ENCODE assay signal across 25 cellular contexts in genomic region chr18:9738266-9738969, GRCh38. TPM values are rescaled to one million over a fixed set of nuclear protein-coding genes. Genes with fewer than 3 reads are reported as not detected.
DNase-seq lines count a peak whose midpoint lies in the region; ATAC-seq and TF ChIP-seq lines count a peak whose summit lies in the region.
"Had no signal": no experiment of that assay in that cellular context is flagged by ENCODE, and none has a peak within 500 bp of the region (broad histone marks: within the 10 kb centered on the region; RNA-seq: fewer than 3 reads in every experiment).

No MANE protein-coding gene starts in this region.

- TF ChIP-seq CTCF in Caco-2 (IDR thresholded peaks at IDR 0.05; ENCODE audit: insufficient read depth in 1 of 2, low read depth in 1 of 2, low read length in 1 of 2, severe bottlenecking in 1 of 2, unreplicated experiment in 1 of 2) (no peak), Panc1 (IDR thresholded peaks at IDR 0.05) (no peak), endodermal cell (conservative IDR thresholded peaks at IDR 0.05) (no peak)

- no peaks in the 10 kb centered on the region for H3K27me3 ChIP-seq in Caco-2 (replicated peaks; ENCODE audit: control insufficient read depth, insufficient read depth, low read length)
- no peaks in the 10 kb centered on the region for H3K27me3 ChIP-seq in Panc1 (ENCODE audit: control insufficient read depth, insufficient read depth, low read length)
- H3K27me3 ChIP-seq in endodermal cell (ENCODE audit: control insufficient read depth, insufficient read depth, low read length, poor library complexity, severe bottlenecking) = no peaks in the 10 kb centered on the region
- no peaks in the 10 kb centered on the region for H3K27me3 ChIP-seq in neuronal stem cell (ENCODE audit: control insufficient read depth in 3 of 3, insufficient read depth in 3 of 3, low read depth in 1 of 3, low read length in 3 of 3)
- H3K27me3 ChIP-seq: dorsolateral prefrontal cortex, gastrocnemius medialis, right atrium auricular region, testis had no signal

- H2AFZ ChIP-seq in neuronal stem cell (ENCODE audit: low read length) = no peak overlapping the region

- peak overlapping the region; percentile 66 for H3K27ac Mint-ChIP-seq in Caco-2 (ENCODE audit: unreplicated experiment)
- H3K27ac Mint-ChIP-seq in endodermal cell = no peak overlapping the region
- H3K27ac Mint-ChIP-seq: activated naive CD8-positive, alpha-beta T cell treated with anti-CD3 and anti-CD28 coated beads, Interleukin-2, amount 50 U/mL, for 24 hours; activated T-cell treated with anti-CD3 and anti-CD28 coated beads, Interleukin-2, amount 50 U/mL, for 72 hours; CD4-positive, alpha-beta memory T cell; natural killer cell treated with Interleukin-12 subunit alpha and Interleukin-12 subunit beta and Interleukin-15 and Interleukin-18, amount 100 ng/mL, for 72 hours; stimulated activated naive CD8-positive, alpha-beta T cell treated with anti-CD3 and anti-CD28 coated beads, Interleukin-15, Interleukin-2, amounts not matched to agents 100 ng/mL and 50 ng/mL, for 24 hours had no signal

- ATAC-seq in Panc1 (no peak), HG03039 (IDR thresholded peaks at IDR 0.05; ENCODE audit: unreplicated experiment) (no peak)
- ATAC-seq: activated CD4-positive, CD25-positive, alpha-beta regulatory T cell treated with anti-CD3 and anti-CD28 coated beads, Interleukin-2, amount 50 U/mL, for 24 hours; activated naive CD8-positive, alpha-beta T cell treated with anti-CD3 and anti-CD28 coated beads, Interleukin-2, amount 50 U/mL, for 24 hours; activated T-cell treated with anti-CD3 and anti-CD28 coated beads, Interleukin-2, amount 50 U/mL, for 72 hours; gastrocnemius medialis; natural killer cell treated with Interleukin-12 subunit alpha and Interleukin-12 subunit beta and Interleukin-15 and Interleukin-18, amount 100 ng/mL, for 72 hours had no signal

- no peak overlapping the region for H2BK120ac ChIP-seq in neuronal stem cell (ENCODE audit: low read depth, low read length)

- peaks cover 47% of the 10 kb centered on the region for H3K4me1 ChIP-seq in Caco-2
- H3K4me1 ChIP-seq in Panc1 (ENCODE audit: control insufficient read depth, insufficient read depth, low read length) = peaks cover 93% of the 10 kb centered on the region
- peaks cover 3% of the 10 kb centered on the region for H3K4me1 ChIP-seq in endodermal cell (ENCODE audit: control insufficient read depth, insufficient read depth, low read length)
- H3K4me1 ChIP-seq in neuronal stem cell (ENCODE audit: control insufficient read depth in 2 of 2, insufficient read depth in 1 of 2, low read depth in 1 of 2, low read length in 2 of 2) = peaks cover 20 to 39% of the 10 kb centered on the region in 2 donors

- no peak for DNase-seq in Caco-2
- no peak for DNase-seq in Panc1 (ENCODE audit: low read depth, low spot score)
- peak; percentile 41 for DNase-seq in endodermal cell
- DNase-seq in neuronal stem cell (ENCODE audit: low spot score) = no peak
- DNase-seq in SK-N-DZ (ENCODE audit: low spot score) = no peak
- DNase-seq in cerebellar nuclear complex (lab: John Stamatoyannopoulos, UW) = no peak
- DNase-seq in NOMO-1 (lab: John Stamatoyannopoulos, UW; ENCODE audit: unreplicated experiment in 2 of 2) = no peak
- DNase-seq: activated CD4-positive, alpha-beta T cell treated with anti-CD3 and anti-CD28 coated beads, Interleukin-2, amount 50 U/mL, for 4 hours; activated naive CD8-positive, alpha-beta T cell treated with anti-CD3 and anti-CD28 coated beads, Interleukin-2, amount 50 U/mL, for 24 hours; activated T-cell treated with anti-CD3 and anti-CD28 coated beads, Interleukin-2, amount 50 U/mL, for 72 hours; CD4-positive, alpha-beta memory T cell; gastrocnemius medialis; Kasumi-1; NCI-H446 treated with DMSO at 0.1 percent for 48 hours; stimulated activated CD4-positive, alpha-beta T cell treated with anti-CD3 and anti-CD28 coated beads, Interleukin-2, amount 100 ng/mL, for 24 hours; testis had no signal

- CTCF ChIA-PET in Caco-2 (lab: Charles Lee) (no interaction called here), Panc1 (lab: Charles Lee) (interaction anchor here (0.7 kb wide), 1 partner anchor 101 kb away, joined by 3 read pairs; no protein-coding TSS in a partner anchor)

- no peak overlapping the region for H2BK15ac ChIP-seq in neuronal stem cell (ENCODE audit: low read length)

- H4K8ac ChIP-seq in neuronal stem cell (ENCODE audit: low read depth, low read length) = no peak overlapping the region

- no peaks in the 10 kb centered on the region for H3K79me1 ChIP-seq in neuronal stem cell (ENCODE audit: low read depth, low read length)

- H3K4me3 Mint-ChIP-seq in Caco-2 (ENCODE audit: unreplicated experiment) (no peak overlapping the region), endodermal cell (no peak overlapping the region)
- H3K4me3 Mint-ChIP-seq: activated naive CD8-positive, alpha-beta T cell treated with anti-CD3 and anti-CD28 coated beads, Interleukin-2, amount 50 U/mL, for 24 hours; activated T-cell treated with anti-CD3 and anti-CD28 coated beads, Interleukin-2, amount 50 U/mL, for 72 hours; CD4-positive, alpha-beta memory T cell; central memory CD8-positive, alpha-beta T cell; natural killer cell treated with Interleukin-12 subunit alpha and Interleukin-12 subunit beta and Interleukin-15 and Interleukin-18, amount 100 ng/mL, for 72 hours; stimulated activated naive CD8-positive, alpha-beta T cell treated with anti-CD3 and anti-CD28 coated beads, Interleukin-15, Interleukin-2, amounts not matched to agents 100 ng/mL and 50 ng/mL, for 24 hours had no signal

- peaks cover 7% of the 10 kb centered on the region for H3K36me3 Mint-ChIP-seq in Caco-2 (ENCODE audit: insufficient read depth, unreplicated experiment)
- H3K36me3 Mint-ChIP-seq in endodermal cell (ENCODE audit: low read depth) = no peaks in the 10 kb centered on the region
- H3K36me3 Mint-ChIP-seq: CD4-positive, alpha-beta memory T cell; natural killer cell treated with Interleukin-12 subunit alpha and Interleukin-12 subunit beta and Interleukin-15 and Interleukin-18, amount 100 ng/mL, for 72 hours had no signal

- in situ Hi-C loops in Panc1 (cut with HindIII; ENCODE audit: low pct_unique_long_range_greater_than_20kb, low sequenced_read_pairs) = no loop called here

- peaks cover 27% of the 10 kb centered on the region for H3K4me1 Mint-ChIP-seq in Caco-2 (ENCODE audit: low read depth, unreplicated experiment)
- peaks cover 20% of the 10 kb centered on the region for H3K4me1 Mint-ChIP-seq in endodermal cell

- H3K14ac ChIP-seq in neuronal stem cell (ENCODE audit: low read length) = no peak overlapping the region

- POLR2A ChIA-PET in Caco-2 (lab: Charles Lee) = interaction anchor here (0.6 kb wide), 1 partner anchor 213 kb away, joined by 3 read pairs; no protein-coding TSS in a partner anchor
- POLR2A ChIA-PET in Panc1 (lab: Charles Lee) = no interaction called here

- H3K9ac ChIP-seq in endodermal cell (ENCODE audit: extremely low read depth, low read length, poor library complexity, severe bottlenecking) = no peak overlapping the region
- no peak overlapping the region for H3K9ac ChIP-seq in neuronal stem cell (ENCODE audit: low read depth, low read length, poor library complexity)

- H2AK5ac ChIP-seq in neuronal stem cell (ENCODE audit: low read depth, low read length) = peak overlapping the region; percentile 31

- no peak overlapping the region for H3K18ac ChIP-seq in neuronal stem cell (ENCODE audit: low read length)

- no peak overlapping the region for H4K91ac ChIP-seq in neuronal stem cell (ENCODE audit: low read depth, low read length, poor library complexity)

- BruUV-seq in Caco-2 (replicated peaks; lab: Mats Ljungman, UMichigan) (no TSS peak), Panc1 (replicated peaks; lab: Mats Ljungman, UMichigan) (no TSS peak)

- WGBS in endodermal cell (ENCODE audit: insufficient coverage in 1 of 2, insufficient read length in 1 of 2), 2 experiments = 92 to 94% methylated on average over 5 to 8 of the region's 8 CpGs
- no CpG with 5 or more reads among the region's 8 CpGs for WGBS in neuronal stem cell (ENCODE audit: extremely low coverage in 2 of 2, insufficient read length in 2 of 2, insufficient replicate concordance in 1 of 2), 2 donors

- H3K36me3 ChIP-seq in Caco-2 (ENCODE audit: control insufficient read depth, insufficient read depth, low read length) (no peaks in the 10 kb centered on the region), Panc1 (ENCODE audit: control insufficient read depth, insufficient read depth, low read length) (no peaks in the 10 kb centered on the region), endodermal cell (ENCODE audit: control insufficient read depth, insufficient read depth, low read length) (no peaks in the 10 kb centered on the region), neuronal stem cell (replicated peaks in 1 of 2; ENCODE audit: control insufficient read depth in 2 of 2, insufficient read depth in 2 of 2, low read length in 2 of 2) (no peaks in the 10 kb centered on the region)
- H3K36me3 ChIP-seq: gastrocnemius medialis, right atrium auricular region had no signal

- no peaks in the 10 kb centered on the region for H3K9me3 Mint-ChIP-seq in Caco-2 (ENCODE audit: unreplicated experiment)
- no peaks in the 10 kb centered on the region for H3K9me3 Mint-ChIP-seq in endodermal cell
- H3K9me3 Mint-ChIP-seq: activated naive CD8-positive, alpha-beta T cell treated with anti-CD3 and anti-CD28 coated beads, Interleukin-2, amount 50 U/mL, for 24 hours; activated T-cell treated with anti-CD3 and anti-CD28 coated beads, Interleukin-2, amount 50 U/mL, for 72 hours; central memory CD8-positive, alpha-beta T cell; natural killer cell treated with Interleukin-12 subunit alpha and Interleukin-12 subunit beta and Interleukin-15 and Interleukin-18, amount 100 ng/mL, for 72 hours; stimulated activated naive CD8-positive, alpha-beta T cell treated with anti-CD3 and anti-CD28 coated beads, Interleukin-15, Interleukin-2, amounts not matched to agents 100 ng/mL and 50 ng/mL, for 24 hours had no signal

- no peak overlapping the region for H2BK12ac ChIP-seq in neuronal stem cell (ENCODE audit: low read length)

- intact Hi-C loops in Caco-2 (cut with micrococcal nuclease; ENCODE audit: unreplicated experiment) = loop anchor here (5.0 kb wide), 1 partner anchor 139 kb away; no protein-coding TSS in a partner anchor
- intact Hi-C loops in Panc1 (cut with micrococcal nuclease; ENCODE audit: unreplicated experiment) = no loop called here

- H3K27me3 Mint-ChIP-seq in Caco-2 (ENCODE audit: insufficient read depth, unreplicated experiment) = no peaks in the 10 kb centered on the region
- H3K27me3 Mint-ChIP-seq in endodermal cell (ENCODE audit: insufficient read depth) = no peaks in the 10 kb centered on the region

- no peak overlapping the region for H3K4me3 ChIP-seq in Caco-2 (ENCODE audit: low read depth, low read length)
- H3K4me3 ChIP-seq in Panc1 (ENCODE audit: low read depth in 2 of 2, low read length in 2 of 2) = no peak overlapping the region
- H3K4me3 ChIP-seq in endodermal cell (ENCODE audit: low read length) = no peak overlapping the region
- no peak overlapping the region for H3K4me3 ChIP-seq in neuronal stem cell (ENCODE audit: low read length in 2 of 2)
- H3K4me3 ChIP-seq: gastrocnemius medialis, lung, right atrium auricular region, testis had no signal

- H3K9me3 ChIP-seq in Caco-2 (no peaks in the 10 kb centered on the region), Panc1 (ENCODE audit: control insufficient read depth, insufficient read depth, low read depth, low read length) (no peaks in the 10 kb centered on the region), endodermal cell (ENCODE audit: control insufficient read depth, low read length) (no peaks in the 10 kb centered on the region), neuronal stem cell (replicated peaks in 1 of 2; ENCODE audit: control insufficient read depth in 2 of 2, insufficient read depth in 1 of 2, low read depth in 1 of 2, low read length in 2 of 2) (no peaks in the 10 kb centered on the region)
- H3K9me3 ChIP-seq: gastrocnemius medialis, right atrium auricular region, testis had no signal

- H3K4me2 ChIP-seq in neuronal stem cell (ENCODE audit: insufficient read depth, low read length, poor library complexity, severe bottlenecking) = no peak overlapping the region

- no peak overlapping the region for H2BK5ac ChIP-seq in neuronal stem cell (ENCODE audit: low read length)

- H3K27ac ChIP-seq in Panc1 (ENCODE audit: low read length) = peak overlapping the region; percentile 99
- H3K27ac ChIP-seq in endodermal cell (ENCODE audit: low read depth, low read length) = peak overlapping the region; percentile 76
- no peak overlapping the region for H3K27ac ChIP-seq in neuronal stem cell (replicated peaks; ENCODE audit: low read length)
- H3K27ac ChIP-seq: gastrocnemius medialis, right atrium auricular region, RWPE1 had no signal

- H3K4ac ChIP-seq in neuronal stem cell (ENCODE audit: low read length) = no peak overlapping the region

- no peak overlapping the region for H3K23ac ChIP-seq in neuronal stem cell (ENCODE audit: low read depth, low read length, poor library complexity)

RNA-seq across cellular contexts. Expression of gene RAB31, which starts 30.3 kb away (rescaled TPM):
- total RNA-seq in Caco-2 (2022) (9.5 and 14.5 TPM in 2 replicates), Panc1 (2021; ENCODE audit: unreplicated experiment) (118 TPM), endodermal cell (10 to 100 TPM; 11.7 to 20.3 TPM)
- polyA plus RNA-seq in Panc1 (2012; ENCODE audit: insufficient read length) = 112 TPM
- polyA plus RNA-seq in endodermal cell (2013, experiment 1 of 2) = 23.6 TPM
- polyA plus RNA-seq in endodermal cell (2013, experiment 2 of 2) = 25.0 TPM
- 30.4 TPM for polyA plus RNA-seq in neuronal stem cell (2013, experiment 1 of 2)
- 34.5 TPM for polyA plus RNA-seq in neuronal stem cell (2013, experiment 2 of 2)
- polyA plus RNA-seq in SK-N-DZ (2014; cell fraction: cytosol; rRNA removed) = 0.22 and 0.51 TPM in 2 replicates
- 2.2 TPM in 1 of 2 replicates, not detected in the other for polyA plus RNA-seq in SK-N-DZ (2014; cell fraction: nucleus; rRNA removed)
